ENCODE assay signal across 11 cellular contexts in the genomic region with DNA sequence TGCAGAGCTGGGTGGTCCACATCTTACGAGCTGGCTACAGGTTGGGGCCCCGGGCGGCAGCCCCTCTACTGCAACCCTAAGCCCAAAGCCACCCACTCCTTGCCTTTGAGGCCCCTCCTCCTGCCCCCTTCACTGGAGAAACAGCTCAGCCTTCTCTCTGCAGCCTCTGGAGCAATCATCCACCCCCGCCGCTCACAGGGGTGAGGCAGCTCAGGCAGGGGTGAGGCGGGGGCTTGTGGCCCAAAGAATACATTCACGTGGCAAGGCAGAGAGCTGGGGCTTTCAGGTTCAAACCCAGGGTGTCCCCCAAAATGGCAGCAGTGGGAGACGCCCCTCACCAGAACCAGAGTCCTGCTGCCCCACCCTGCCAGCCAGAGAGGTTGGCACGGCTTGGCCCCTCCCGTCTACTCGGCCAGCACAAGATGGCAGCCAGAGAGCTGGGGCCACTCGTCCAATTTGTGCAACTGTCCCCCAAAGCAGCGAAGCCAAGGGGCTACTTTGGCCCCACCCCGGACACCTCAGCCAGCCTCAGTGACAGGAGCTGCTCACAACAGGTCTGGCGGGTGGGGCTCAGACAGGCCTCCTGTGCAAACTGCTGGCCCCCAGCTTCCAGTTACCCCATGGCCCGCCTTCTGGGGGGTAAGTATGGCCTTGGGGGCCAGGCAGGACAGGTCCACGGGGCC. TPM values are rescaled to one million over a fixed set of nuclear protein-coding genes. Genes with fewer than 3 reads are reported as not detected.
DNase-seq lines count a peak whose midpoint lies in the region; ATAC-seq and TF ChIP-seq lines count a peak whose summit lies in the region.
"Had no signal": no experiment of that assay in that cellular context is flagged by ENCODE, and none has a peak within 500 bp of the region (broad histone marks: within the 10 kb centered on the region; RNA-seq: fewer than 3 reads in every experiment).

No MANE protein-coding gene starts in this region.

- ATAC-seq in activated T-cell treated with anti-CD3 and anti-CD28 coated beads, Interleukin-2, amount 50 U/mL, for 4 hours = no peak
- ATAC-seq in left colon = peak; percentile 9

- H3K9me3 Mint-ChIP-seq in activated T-cell treated with anti-CD3 and anti-CD28 coated beads, Interleukin-2, amount 50 U/mL, for 24 hours = no peaks in the 10 kb centered on the region
- no peaks in the 10 kb centered on the region for H3K9me3 Mint-ChIP-seq in activated T-cell treated with anti-CD3 and anti-CD28 coated beads, Interleukin-2, amount 50 U/mL, for 4 hours

- H3K4me3 ChIP-seq in tibial nerve = no peak overlapping the region

- peaks cover 0 to 67% (median 35%) of the 10 kb centered on the region in 4 donors for H3K4me1 ChIP-seq in tibial nerve

- peak overlapping the region; percentile 40 for H3K27ac Mint-ChIP-seq in activated T-cell treated with anti-CD3 and anti-CD28 coated beads, Interleukin-2, amount 50 U/mL, for 24 hours

- peaks cover 19 to 80% (median 45%) of the 10 kb centered on the region in 3 donors for H3K36me3 ChIP-seq in tibial nerve

- peaks cover 81% of the 10 kb centered on the region for H3K36me3 Mint-ChIP-seq in activated T-cell treated with anti-CD3 and anti-CD28 coated beads, Interleukin-2, amount 50 U/mL, for 24 hours (ENCODE audit: low read depth)
- peaks cover 28% of the 10 kb centered on the region for H3K36me3 Mint-ChIP-seq in activated T-cell treated with anti-CD3 and anti-CD28 coated beads, Interleukin-2, amount 50 U/mL, for 4 hours (ENCODE audit: insufficient read depth)

- no peaks in the 10 kb centered on the region for H3K27me3 ChIP-seq in tibial nerve

- DNase-seq in activated T-cell treated with anti-CD3 and anti-CD28 coated beads, Interleukin-2, amount 50 U/mL, for 24 hours = peak; percentile 35
- no peak for DNase-seq in activated T-cell treated with anti-CD3 and anti-CD28 coated beads, Interleukin-2, amount 50 U/mL, for 4 hours
- DNase-seq in left colon = peak in 1 of 2 donors; percentile 15
- no peak for DNase-seq in tibial nerve (ENCODE audit: low spot score in 2 of 2)
- no peak for DNase-seq in NCI-H524 treated with DMSO at 0.1 percent for 48 hours (lab: John Stamatoyannopoulos, UW)
- no peak for DNase-seq in stimulated activated CD4-positive, alpha-beta T cell treated with anti-CD3 and anti-CD28 coated beads, Interleukin-1b, Interleukin-23, amount 100 ng/mL, for 48 hours
- DNase-seq in mucosa of gallbladder (ENCODE audit: low spot score) = no peak
- DNase-seq: kidney glomerular epithelial cell, NCI-H1436 treated with DMSO at 0.1 percent for 48 hours had no signal

- H3K4me1 Mint-ChIP-seq in activated T-cell treated with anti-CD3 and anti-CD28 coated beads, Interleukin-2, amount 50 U/mL, for 24 hours (ENCODE audit: low read depth) = peaks cover 46% of the 10 kb centered on the region
- peaks cover 31% of the 10 kb centered on the region for H3K4me1 Mint-ChIP-seq in activated T-cell treated with anti-CD3 and anti-CD28 coated beads, Interleukin-2, amount 50 U/mL, for 4 hours (ENCODE audit: low read depth)

- H3K27me3 Mint-ChIP-seq in activated T-cell treated with anti-CD3 and anti-CD28 coated beads, Interleukin-2, amount 50 U/mL, for 24 hours = no peaks in the 10 kb centered on the region
- no peaks in the 10 kb centered on the region for H3K27me3 Mint-ChIP-seq in activated T-cell treated with anti-CD3 and anti-CD28 coated beads, Interleukin-2, amount 50 U/mL, for 4 hours (ENCODE audit: low read depth)

- no peak for TF ChIP-seq CTCF in VCaP (conservative IDR thresholded peaks at IDR 0.05)
- TF ChIP-seq CTCF in tibial nerve (IDR thresholded peaks at IDR 0.05) = no peak

- H3K4me3 Mint-ChIP-seq in activated T-cell treated with anti-CD3 and anti-CD28 coated beads, Interleukin-2, amount 50 U/mL, for 24 hours = no peak overlapping the region
- H3K4me3 Mint-ChIP-seq in activated T-cell treated with anti-CD3 and anti-CD28 coated beads, Interleukin-2, amount 50 U/mL, for 4 hours = no peak overlapping the region

- 46 to 60% methylated on average over 14 to 17 of the region's 17 CpGs for WGBS in tibial nerve, 2 donors

- intact Hi-C loops in left colon (cut with DNase I, micrococcal nuclease) = loop anchor here in 1 of 2 donors (10.0 kb wide), 1 partner anchor 96 kb away; a partner anchor contains a TSS

- no peak for TF ChIP-seq EP300 in tibial nerve (IDR thresholded peaks at IDR 0.05)

- H3K27ac ChIP-seq in VCaP (peak overlapping the region; percentile 96), tibial nerve (peak overlapping the region; percentile 68 to 99 (median 86))

- H3K9me3 ChIP-seq in tibial nerve = no peaks in the 10 kb centered on the region

- TF ChIP-seq POLR2A in tibial nerve (IDR thresholded peaks at IDR 0.05) = no peak

RNA-seq across cellular contexts. Expression of a gene that starts 7.2 kb away (rescaled TPM):
- 100 to 1,000 TPM; 209 to 231 (median 215) TPM for total RNA-seq in activated T-cell treated with anti-CD3 and anti-CD28 coated beads, Interleukin-2, amount 50 U/mL, for 4 hours
- 100 to 1,000 TPM; 273 to 279 TPM for total RNA-seq in left colon
- 100 to 1,000 TPM; 185 to 290 (median 248) TPM for total RNA-seq in tibial nerve
- total RNA-seq in mucosa of gallbladder = 236 TPM

RNA-seq across cellular contexts. Expression of a gene that starts 13.3 kb away (rescaled TPM):
- total RNA-seq in activated T-cell treated with anti-CD3 and anti-CD28 coated beads, Interleukin-2, amount 50 U/mL, for 4 hours = 10 to 100 TPM; 56.2 to 88.3 (median 58.0) TPM
- 10 to 100 TPM; 29.0 to 32.4 TPM for total RNA-seq in left colon
- 10 to 100 TPM; 50.9 to 98.1 (median 64.7) TPM for total RNA-seq in tibial nerve
- total RNA-seq in mucosa of gallbladder = 56.2 TPM

RNA-seq across cellular contexts. Expression of a gene that starts 24.5 kb away (rescaled TPM):
- not detected for total RNA-seq in activated T-cell treated with anti-CD3 and anti-CD28 coated beads, Interleukin-2, amount 50 U/mL, for 4 hours
- total RNA-seq in left colon (under 1 TPM in 1 of 2 donors, not detected in 1; 0.42 TPM), tibial nerve (not detected), mucosa of gallbladder (0.14 TPM)
- total RNA-seq: pulmonary artery endothelial cell had no signal

RNA-seq across cellular contexts. Expression of a gene that starts 25.2 kb away (rescaled TPM):
- 100 to 1,000 TPM in 1 of 3 donors, 10 to 100 TPM in 2; 77.3 to 106 (median 85.9) TPM for total RNA-seq in activated T-cell treated with anti-CD3 and anti-CD28 coated beads, Interleukin-2, amount 50 U/mL, for 4 hours
- total RNA-seq in left colon (10 to 100 TPM; 21.5 to 25.0 TPM), tibial nerve (10 to 100 TPM; 23.1 to 50.7 (median 35.6) TPM), mucosa of gallbladder (25.9 TPM)

RNA-seq across cellular contexts. Expression of a gene that starts 39.4 kb away (rescaled TPM):
- total RNA-seq in activated T-cell treated with anti-CD3 and anti-CD28 coated beads, Interleukin-2, amount 50 U/mL, for 4 hours = 10 to 100 TPM; 11.8 to 16.1 (median 15.4) TPM
- total RNA-seq in left colon (under 1 TPM; 0.22 to 0.64 TPM), tibial nerve (1 to 10 TPM in 1 of 4 donors, not detected in 3; 2.1 TPM), mucosa of gallbladder (13.8 TPM)
